In genomic region chr1:45685308-45686080, GRCh38 we compare ENCODE assay signal across 1 cellular context.
TF ChIP-seq lines count a peak whose summit lies in the region.

No MANE protein-coding gene starts in this region.

TF ChIP-seq in K562, 482 proteins besides CTCF, POLR2A, EP300 and RAD21 (continued from another document):
- no peak for TF ChIP-seq ZBTB11 (CRISPR knock-in tag; IDR thresholded peaks at IDR 0.05)
